ENCODE assay signal across 4 cellular contexts in genomic region chr10:102252508-102252907, GRCh38. TPM values are rescaled to one million over a fixed set of nuclear protein-coding genes. Genes with fewer than 3 reads are reported as not detected.
"Had no signal": no experiment of that assay in that cellular context is flagged by ENCODE, and none has a peak within 500 bp of the region (broad histone marks: within the 10 kb centered on the region; RNA-seq: fewer than 3 reads in every experiment).

No MANE protein-coding gene starts in this region.

RNA-seq across cellular contexts. Expression of gene PITX3, which starts 11.2 kb away (rescaled TPM):
- total RNA-seq: activated CD8-positive, alpha-beta T cell treated with anti-CD3 and anti-CD28 coated beads, Interleukin-2, amount 10 ng/mL, durations not matched to agents 7 days and 5 days; ascending aorta; body of pancreas; T-helper 1 cell treated with Interleukin-12 subunit alpha and Interleukin-12 subunit beta and Interleukin-4 antibody, amounts not matched to agents 30 ng/mL and 1 ng/mL, for 36 hours had no signal

RNA-seq across cellular contexts. Expression of gene ELOVL3, which starts 26.4 kb away (rescaled TPM):
- total RNA-seq: activated CD8-positive, alpha-beta T cell treated with anti-CD3 and anti-CD28 coated beads, Interleukin-2, amount 10 ng/mL, durations not matched to agents 7 days and 5 days; ascending aorta; body of pancreas; T-helper 1 cell treated with Interleukin-12 subunit alpha and Interleukin-12 subunit beta and Interleukin-4 antibody, amounts not matched to agents 30 ng/mL and 1 ng/mL, for 36 hours had no signal
